8 cellular contexts compared by ENCODE assay signal in genomic region chr19:1438035-1438932, GRCh38. TPM values are rescaled to one million over a fixed set of nuclear protein-coding genes. Genes with fewer than 3 reads are reported as not detected.
A peak's percentile ranks its signal among the peaks of the same experiment; 100 is the strongest.
DNase-seq lines count a peak whose midpoint lies in the region; ATAC-seq and TF ChIP-seq lines count a peak whose summit lies in the region.

TSS of gene RPS15 (plus strand) at chr19:1438396. CDS start at chr19:1438426, 30 bp downstream.

- POLR2A ChIA-PET in Caco-2 (lab: Charles Lee), result interaction anchor here (0.7 kb wide), 2 partner anchors 37 to 52 kb away, joined by 3 to 4 read pairs; no protein-coding TSS in a partner anchor

- TF ChIP-seq CTCF in Caco-2 (IDR thresholded peaks at IDR 0.05; ENCODE audit: insufficient read depth in 1 of 2, low read depth in 1 of 2, low read length in 1 of 2, severe bottlenecking in 1 of 2, unreplicated experiment in 1 of 2) (peak; percentile 92 to 93), endodermal cell (conservative IDR thresholded peaks at IDR 0.05) (peak; percentile 92)

- H3K4me1 ChIP-seq in Caco-2 (peaks cover 28% of the 10 kb centered on the region), HUES6 (ENCODE audit: control insufficient read depth, insufficient read depth, low read length) (peaks cover 5% of the 10 kb centered on the region), NT2/D1 (ENCODE audit: insufficient read depth, insufficient read length) (peaks cover 30% of the 10 kb centered on the region), endodermal cell (ENCODE audit: control insufficient read depth, insufficient read depth, low read length) (no peaks in the 10 kb centered on the region), mesodermal cell (ENCODE audit: control insufficient read depth, insufficient read depth, low read length, poor library complexity, severe bottlenecking) (peaks cover 14% of the 10 kb centered on the region)

- TSS peak; percentile 65 for BruUV-seq in Caco-2 (replicated peaks; lab: Mats Ljungman, UMichigan)

- H3K27ac Mint-ChIP-seq in Caco-2 (ENCODE audit: unreplicated experiment), result peak within 1 kb of the TSS; percentile 96
- H3K27ac Mint-ChIP-seq in activated CD8-positive, alpha-beta memory T cell treated with anti-CD3 and anti-CD28 coated beads, Interleukin-2, amount 10 ng/mL, durations not matched to agents 7 days and 5 days, result peak within 1 kb of the TSS; percentile 99
- H3K27ac Mint-ChIP-seq in endodermal cell, result peak within 1 kb of the TSS; percentile 99

- H3K9ac ChIP-seq in HUES6 (ENCODE audit: low read length), result peak within 1 kb of the TSS; percentile 97
- peak within 1 kb of the TSS; percentile 99 for H3K9ac ChIP-seq in NT2/D1 (ENCODE audit: insufficient read length, low read depth)
- peak within 1 kb of the TSS; percentile 98 for H3K9ac ChIP-seq in endodermal cell (ENCODE audit: extremely low read depth, low read length, poor library complexity, severe bottlenecking)

- H3K9me3 ChIP-seq in Caco-2 (no peaks in the 10 kb centered on the region), HUES6 (ENCODE audit: control insufficient read depth, insufficient read depth, low read depth, low read length) (no peaks in the 10 kb centered on the region), NT2/D1 (ENCODE audit: insufficient read depth, low read length) (no peaks in the 10 kb centered on the region), endodermal cell (ENCODE audit: control insufficient read depth, low read length) (no peaks in the 10 kb centered on the region), mesodermal cell (ENCODE audit: control insufficient read depth, low read length) (no peaks in the 10 kb centered on the region)

- H3K4me3 ChIP-seq in Caco-2 (ENCODE audit: low read depth, low read length) (peak within 1 kb of the TSS; percentile 67), HUES6 (ENCODE audit: low read depth, low read length) (peak within 1 kb of the TSS; percentile 95), NT2/D1 (ENCODE audit: insufficient read length, low read depth) (peak within 1 kb of the TSS; percentile 98), endodermal cell (ENCODE audit: low read length) (peak within 1 kb of the TSS; percentile 92), mesodermal cell (ENCODE audit: extremely low read depth, insufficient read depth, low read length, poor library complexity, severe bottlenecking) (peak within 1 kb of the TSS; percentile 89)

- peak within 1 kb of the TSS; percentile 87 for H3K4me3 Mint-ChIP-seq in Caco-2 (ENCODE audit: unreplicated experiment)
- peak within 1 kb of the TSS; percentile 95 for H3K4me3 Mint-ChIP-seq in activated CD8-positive, alpha-beta memory T cell treated with anti-CD3 and anti-CD28 coated beads, Interleukin-2, amount 10 ng/mL, durations not matched to agents 7 days and 5 days
- peak within 1 kb of the TSS; percentile 95 for H3K4me3 Mint-ChIP-seq in endodermal cell

- H3K36me3 Mint-ChIP-seq in Caco-2 (ENCODE audit: insufficient read depth, unreplicated experiment) (peaks cover 86% of the 10 kb centered on the region), endodermal cell (ENCODE audit: low read depth) (peaks cover 44% of the 10 kb centered on the region)
- H3K36me3 Mint-ChIP-seq in activated CD8-positive, alpha-beta memory T cell treated with anti-CD3 and anti-CD28 coated beads, Interleukin-2, amount 10 ng/mL, durations not matched to agents 7 days and 5 days, result peaks cover 45% of the 10 kb centered on the region

- CTCF ChIA-PET in Caco-2 (lab: Charles Lee), result interaction anchor here (0.6 to 0.8 kb wide), 2 partner anchors 31 to 264 kb away, joined by 3 to 4 read pairs; no protein-coding TSS in a partner anchor
- CTCF ChIA-PET in activated CD8-positive, alpha-beta memory T cell treated with anti-CD3 and anti-CD28 coated beads, Interleukin-2, amount 10 ng/mL, durations not matched to agents 7 days and 5 days (lab: Charles Lee), result interaction anchor here (0.8 to 1.2 kb wide), 4 partner anchors 12 to 161 kb away, joined by 3 to 4 read pairs (median 3); partner anchors contain the start of gene APC2

- H3K27me3 ChIP-seq in Caco-2 (replicated peaks; ENCODE audit: control insufficient read depth, insufficient read depth, low read length), result no peaks in the 10 kb centered on the region
- no peaks in the 10 kb centered on the region for H3K27me3 ChIP-seq in HUES6 (ENCODE audit: control insufficient read depth, insufficient read depth, low read length)
- H3K27me3 ChIP-seq in NT2/D1 (ENCODE audit: insufficient read depth, insufficient read length), result no peaks in the 10 kb centered on the region
- H3K27me3 ChIP-seq in endodermal cell (ENCODE audit: control insufficient read depth, insufficient read depth, low read length, poor library complexity, severe bottlenecking), result no peaks in the 10 kb centered on the region

- no peaks in the 10 kb centered on the region for H3K27me3 Mint-ChIP-seq in Caco-2 (ENCODE audit: insufficient read depth, unreplicated experiment)
- no peaks in the 10 kb centered on the region for H3K27me3 Mint-ChIP-seq in activated CD8-positive, alpha-beta memory T cell treated with anti-CD3 and anti-CD28 coated beads, Interleukin-2, amount 10 ng/mL, durations not matched to agents 7 days and 5 days
- no peaks in the 10 kb centered on the region for H3K27me3 Mint-ChIP-seq in endodermal cell (ENCODE audit: insufficient read depth)

- DNase-seq in Caco-2 (peak; percentile 93 to 94), NT2/D1 (ENCODE audit: low read depth, low spot score) (peak; percentile 95), endodermal cell (peak; percentile 97)
- peak; percentile 96 for DNase-seq in activated CD8-positive, alpha-beta memory T cell treated with anti-CD3 and anti-CD28 coated beads, Interleukin-2, amount 10 ng/mL, durations not matched to agents 7 days and 5 days
- peak; percentile 92 for DNase-seq in stimulated activated CD8-positive, alpha-beta memory T cell treated with anti-CD3 and anti-CD28 coated beads, Interleukin-15, amount 100 ng/mL, for 24 hours (ENCODE audit: low read depth)

- peak; percentile 81 for ATAC-seq in GM21367 (IDR thresholded peaks at IDR 0.05; ENCODE audit: unreplicated experiment)
- peak; percentile 85 for ATAC-seq in activated CD8-positive, alpha-beta memory T cell treated with anti-CD3 and anti-CD28 coated beads, Interleukin-2, amount 10 ng/mL, durations not matched to agents 7 days and 5 days

- H3K27ac ChIP-seq in HUES6 (ENCODE audit: low read depth, low read length) (peak within 1 kb of the TSS; percentile 98), endodermal cell (ENCODE audit: low read depth, low read length) (peak within 1 kb of the TSS; percentile 98), mesodermal cell (ENCODE audit: low read depth, low read length, severe bottlenecking) (peak within 1 kb of the TSS; percentile 96)

- H3K36me3 ChIP-seq in Caco-2 (ENCODE audit: control insufficient read depth, insufficient read depth, low read length), result peaks cover 8% of the 10 kb centered on the region
- peaks cover 54% of the 10 kb centered on the region for H3K36me3 ChIP-seq in HUES6 (ENCODE audit: control insufficient read depth, insufficient read depth, low read length)
- H3K36me3 ChIP-seq in NT2/D1 (ENCODE audit: insufficient read depth, insufficient read length, low read length), result peaks cover 69% of the 10 kb centered on the region
- peaks cover 48% of the 10 kb centered on the region for H3K36me3 ChIP-seq in endodermal cell (ENCODE audit: control insufficient read depth, insufficient read depth, low read length)
- peaks cover 60% of the 10 kb centered on the region for H3K36me3 ChIP-seq in mesodermal cell (ENCODE audit: control insufficient read depth, insufficient read depth, low read length)

- intact Hi-C loops in Caco-2 (cut with micrococcal nuclease; ENCODE audit: unreplicated experiment), result no loop called here

- H3K4me1 Mint-ChIP-seq in Caco-2 (ENCODE audit: low read depth, unreplicated experiment) (peaks cover 10% of the 10 kb centered on the region), endodermal cell (peaks cover 8% of the 10 kb centered on the region)
- peaks cover 29% of the 10 kb centered on the region for H3K4me1 Mint-ChIP-seq in activated CD8-positive, alpha-beta memory T cell treated with anti-CD3 and anti-CD28 coated beads, Interleukin-2, amount 10 ng/mL, durations not matched to agents 7 days and 5 days

- no peaks in the 10 kb centered on the region for H3K9me3 Mint-ChIP-seq in Caco-2 (ENCODE audit: unreplicated experiment)
- no peaks in the 10 kb centered on the region for H3K9me3 Mint-ChIP-seq in activated CD8-positive, alpha-beta memory T cell treated with anti-CD3 and anti-CD28 coated beads, Interleukin-2, amount 10 ng/mL, durations not matched to agents 7 days and 5 days (ENCODE audit: low read depth)
- H3K9me3 Mint-ChIP-seq in endodermal cell, result no peaks in the 10 kb centered on the region

- 2 to 7% methylated on average over 36 to 100 of the region's 100 CpGs for WGBS in endodermal cell (ENCODE audit: insufficient coverage in 1 of 2, insufficient read length in 1 of 2), 2 experiments
- WGBS in mesodermal cell (ENCODE audit: insufficient coverage in 2 of 2), 2 experiments, result 2 to 3% methylated on average over 87 to 93 of the region's 100 CpGs

RNA-seq across cellular contexts. Expression of gene RPS15, which starts in this region (rescaled TPM):
- total RNA-seq in Caco-2 (2022), result 1,192 and 1,341 TPM in 2 replicates
- total RNA-seq in activated CD8-positive, alpha-beta memory T cell treated with anti-CD3 and anti-CD28 coated beads, Interleukin-2, amount 10 ng/mL, durations not matched to agents 7 days and 5 days, result 1,000 to 10,000 TPM; 1,331 to 1,537 TPM
- 1,000 to 10,000 TPM; 1,298 to 1,321 TPM for total RNA-seq in endodermal cell
- 2,005 TPM for polyA plus RNA-seq in endodermal cell (2013, experiment 1 of 2)
- polyA plus RNA-seq in endodermal cell (2013, experiment 2 of 2), result 1,939 TPM
- 2,052 TPM for polyA plus RNA-seq in mesodermal cell (2013, experiment 1 of 2)
- polyA plus RNA-seq in mesodermal cell (2013, experiment 2 of 2), result 1,718 TPM

Comparison
In these comparisons a context has a peak if more than half of its experiments do, and no peak if none do; other contexts are left out.
1. Peak in every context shown above with its lines: DNase-seq, ATAC-seq, H3K4me3 ChIP-seq and H3K27ac ChIP-seq.